8 cellular contexts compared by ENCODE assay signal in the genomic region with DNA sequence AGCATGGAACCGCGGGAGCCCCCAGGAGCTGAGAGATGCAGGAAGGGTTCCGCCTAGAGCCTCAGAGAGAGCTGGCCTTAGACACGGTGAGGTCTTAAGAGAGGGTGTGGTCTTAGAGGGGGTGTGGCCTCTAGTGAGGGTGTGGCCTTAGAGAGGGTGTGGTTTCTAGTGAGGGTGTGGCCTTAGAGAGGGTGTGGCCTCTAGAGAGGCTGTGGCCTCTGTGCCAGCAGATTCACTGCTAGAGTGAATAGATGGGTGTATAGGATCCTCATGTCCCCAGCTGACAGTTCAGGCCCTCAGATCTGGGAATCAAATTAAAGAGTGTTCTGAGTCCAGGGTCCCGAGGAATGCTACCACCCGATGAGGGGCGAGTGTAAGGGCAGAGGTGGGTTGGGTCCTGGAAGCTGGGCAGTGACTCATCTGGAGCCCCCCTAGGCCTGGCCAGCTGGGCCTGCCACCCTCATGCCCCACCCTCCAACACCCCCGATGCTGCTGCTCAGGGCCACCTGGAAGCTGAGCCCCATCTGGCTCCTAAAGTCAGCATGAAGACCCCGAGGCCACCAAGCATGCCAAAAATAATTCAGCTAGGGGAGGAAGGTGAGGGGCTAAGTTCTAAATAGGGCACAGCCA. TPM values are rescaled to one million over a fixed set of nuclear protein-coding genes. Genes with fewer than 3 reads are reported as not detected.
DNase-seq lines count a peak whose midpoint lies in the region; ATAC-seq, FAIRE-seq and TF ChIP-seq lines count a peak whose summit lies in the region.

No MANE protein-coding gene starts in this region.

- intact Hi-C loops in ascending aorta (cut with DNase I): no loop called here

- no peak overlapping the region for H2BK15ac ChIP-seq in H1 (ENCODE audit: low read length)

- H2AFZ ChIP-seq in H1 (ENCODE audit: low read length): no peak overlapping the region

- FAIRE-seq in H1 (lab: Jason Lieb, UNC): peak; percentile 90

- no peaks in the 10 kb centered on the region for H3K9me3 ChIP-seq in RWPE2 (ENCODE audit: severe bottlenecking)
- H3K9me3 ChIP-seq in H1 (ENCODE audit: insufficient read depth in 2 of 2, low read depth in 1 of 2, low read length in 1 of 2): peaks cover 0 to 4% of the 10 kb centered on the region in 2 experiments; a peak in 1 of 4 replicates
- H3K9me3 ChIP-seq in ascending aorta: peaks cover 0 to 2% of the 10 kb centered on the region in 2 donors

- H2BK20ac ChIP-seq in H1 (ENCODE audit: low read length): no peak overlapping the region

- POLR2A ChIA-PET in H1 (lab: Charles Lee; ENCODE audit: partially characterized antibody): interaction anchor here (0.6 kb wide), 1 partner anchor 995 kb away, joined by 3 read pairs; no protein-coding TSS in a partner anchor

- no peak overlapping the region for H3K18ac ChIP-seq in H1 (ENCODE audit: extremely low read depth, low read length)

- H3K23me2 ChIP-seq in H1 (ENCODE audit: low read depth, low read length): peaks cover 2% of the 10 kb centered on the region; the same call in 1 of the 2 replicates

- no peak overlapping the region for H3K56ac ChIP-seq in H1 (replicated peaks; ENCODE audit: insufficient read length, low read depth, low read length)

- H3K4me1 Mint-ChIP-seq in stimulated activated memory B cell treated with anti-CD40 and anti-IgM and Interleukin-4, amounts not matched to agents 10 μg/mL and 1 μg/mL and 100 μg/mL, for 72 hours: no peaks in the 10 kb centered on the region

- no peak overlapping the region for H3K27ac Mint-ChIP-seq in stimulated activated memory B cell treated with anti-CD40 and anti-IgM and Interleukin-4, amounts not matched to agents 10 μg/mL and 1 μg/mL and 100 μg/mL, for 72 hours

- no peak overlapping the region for H2AK5ac ChIP-seq in H1 (ENCODE audit: low read depth, low read length)

- H3K27me3 ChIP-seq in RWPE2 (ENCODE audit: insufficient read depth, poor library complexity, severe bottlenecking): no peaks in the 10 kb centered on the region
- H3K27me3 ChIP-seq in H1 (replicated peaks in 1 of 4; ENCODE audit: control insufficient read depth in 3 of 4, extremely low read depth in 1 of 4, insufficient read depth in 3 of 4, low read length in 3 of 4): 0 out of 7 replicates have a peak, but pooled peaks cover 0 to 3% (median 0%) of the 10 kb centered on the region in 4 experiments
- H3K27me3 ChIP-seq in ascending aorta: no peaks in the 10 kb centered on the region

- no peak overlapping the region for H3K4ac ChIP-seq in H1 (replicated peaks; ENCODE audit: insufficient read length, low read depth, low read length)

- TF ChIP-seq POLR2A in H1 (IDR thresholded peaks at IDR 0.05; ENCODE audit: control extremely low read depth in 1 of 2, low read depth in 2 of 2, low read length in 2 of 2): no peak

- DNase-seq in AG10803 (ENCODE audit: low read depth) (peak; percentile 29), GM20000 (ENCODE audit: low spot score) (peak; percentile 49), RWPE2 (ENCODE audit: low spot score) (peak; percentile 29), H1 (ENCODE audit: low read depth in 1 of 2, low spot score in 2 of 2) (peak in 1 of 2 experiments; percentile 63), NCI-H524 treated with DMSO at 0.1 percent for 48 hours (lab: John Stamatoyannopoulos, UW) (no peak), ascending aorta (ENCODE audit: low spot score in 2 of 2) (no peak)

- no peak overlapping the region for H2BK12ac ChIP-seq in H1 (ENCODE audit: low read depth, low read length)

- H3K4me3 ChIP-seq in AG10803 (ENCODE audit: low read length) (no peak overlapping the region), RWPE2 (ENCODE audit: severe bottlenecking) (no peak overlapping the region), H1 (ENCODE audit: extremely low read depth in 1 of 4, insufficient read depth in 2 of 4, low read depth in 3 of 4, low read length in 4 of 4) (no peak overlapping the region), ascending aorta (no peak overlapping the region)

- no peak overlapping the region for H3K4me3 Mint-ChIP-seq in stimulated activated memory B cell treated with anti-CD40 and anti-IgM and Interleukin-4, amounts not matched to agents 10 μg/mL and 1 μg/mL and 100 μg/mL, for 72 hours

- TF ChIP-seq EP300 in H1 (IDR thresholded peaks at IDR 0.05; ENCODE audit: borderline replicate concordance in 1 of 2, low read depth in 2 of 2, low read length in 2 of 2): no peak

- no peak overlapping the region for H4K5ac ChIP-seq in H1 (ENCODE audit: insufficient read length, low read depth, low read length)

- CTCF ChIA-PET in H1 (lab: Charles Lee; ENCODE audit: partially characterized antibody): interaction anchor here (0.6 to 2.5 kb wide), 14 partner anchors 9 to 257 kb away, joined by 3 to 24 read pairs (median 4); no protein-coding TSS in a partner anchor

- H3K36me3 Mint-ChIP-seq in stimulated activated memory B cell treated with anti-CD40 and anti-IgM and Interleukin-4, amounts not matched to agents 10 μg/mL and 1 μg/mL and 100 μg/mL, for 72 hours: no peaks in the 10 kb centered on the region

- no peaks in the 10 kb centered on the region for H3K79me2 ChIP-seq in H1 (ENCODE audit: control insufficient read depth in 1 of 2, insufficient read depth in 2 of 2, low read length in 2 of 2)

- no peak overlapping the region for H3K14ac ChIP-seq in H1 (ENCODE audit: insufficient read length)

- no peak overlapping the region for H2BK5ac ChIP-seq in H1 (ENCODE audit: low read depth, low read length)

- H3K36me3 ChIP-seq in RWPE2 (ENCODE audit: low read depth): no peaks in the 10 kb centered on the region
- no peaks in the 10 kb centered on the region for H3K36me3 ChIP-seq in H1 (ENCODE audit: control insufficient read depth in 2 of 4, insufficient read depth in 4 of 4, low read length in 3 of 4)
- H3K36me3 ChIP-seq in ascending aorta: no peaks in the 10 kb centered on the region

- peaks cover 57% of the 10 kb centered on the region for H3K27me3 Mint-ChIP-seq in stimulated activated memory B cell treated with anti-CD40 and anti-IgM and Interleukin-4, amounts not matched to agents 10 μg/mL and 1 μg/mL and 100 μg/mL, for 72 hours

- no peak overlapping the region for H3K23ac ChIP-seq in H1 (ENCODE audit: insufficient read length)

- no peak for TF ChIP-seq RAD21 in H1 (IDR thresholded peaks at IDR 0.05 in 1 of 2, conservative IDR thresholded peaks at IDR 0.05 in 1 of 2; ENCODE audit: low read depth in 2 of 2, low read length in 2 of 2)

- H4K20me1 ChIP-seq in H1 (replicated peaks in 1 of 2; ENCODE audit: control insufficient read depth in 1 of 2, insufficient read depth in 2 of 2, low read length in 2 of 2): peaks cover 0 to 2% of the 10 kb centered on the region in 2 experiments

- no peak overlapping the region for H3K9ac ChIP-seq in H1 (replicated peaks in 1 of 4; ENCODE audit: extremely low read depth in 1 of 4, low read depth in 3 of 4, low read length in 3 of 4)

- H2BK120ac ChIP-seq in H1 (replicated peaks; ENCODE audit: low read depth, low read length): no peak overlapping the region

- TF ChIP-seq CTCF in AG10803 (conservative IDR thresholded peaks at IDR 0.05; ENCODE audit: low read length) (no peak), GM20000 (IDR thresholded peaks at IDR 0.05; ENCODE audit: extremely low read depth, missing control alignments) (no peak), RWPE2 (IDR thresholded peaks at IDR 0.05; ENCODE audit: poor library complexity, severe bottlenecking) (no peak), H1 (IDR thresholded peaks at IDR 0.05; ENCODE audit: control extremely low read depth in 1 of 3, insufficient read depth in 1 of 3, low read depth in 1 of 3, low read length in 3 of 3) (no peak), ascending aorta (IDR thresholded peaks at IDR 0.05) (no peak)

- WGBS in H1 (ENCODE audit: extremely low coverage in 1 of 2, insufficient coverage in 1 of 2, insufficient read length in 1 of 2, insufficient replicate concordance in 2 of 2, low coverage in 1 of 2, low lambda C conversion rate in 2 of 2, missing lambda C conversion rate in 1 of 2), 2 experiments: 89% methylated on average over 8 of the region's 9 CpGs; no CpG with 5 or more reads in 1 of the 2 experiments

- no peaks in the 10 kb centered on the region for H3K79me1 ChIP-seq in H1 (ENCODE audit: low read depth, low read length)

- H4K8ac ChIP-seq in H1 (ENCODE audit: extremely low read depth, insufficient read depth, low read length): peak overlapping the region; percentile 43; the same call in 1 of the 2 replicates

- H4K91ac ChIP-seq in H1 (replicated peaks; ENCODE audit: insufficient read length, low read length): no peak overlapping the region

- no peak overlapping the region for H3K27ac ChIP-seq in RWPE2 (ENCODE audit: poor library complexity, severe bottlenecking)
- no peak overlapping the region for H3K27ac ChIP-seq in H1 (ENCODE audit: low read depth, low read length)
- no peak overlapping the region for H3K27ac ChIP-seq in ascending aorta

- peak; percentile 65 for ATAC-seq in RWPE2 (ENCODE audit: low read depth)
- ATAC-seq in stimulated activated memory B cell treated with anti-CD40 and anti-IgM and Interleukin-4, amounts not matched to agents 10 μg/mL and 1 μg/mL and 100 μg/mL, for 72 hours: peak; percentile 81
- ATAC-seq in GM19035 (IDR thresholded peaks at IDR 0.05; ENCODE audit: unreplicated experiment): no peak

- peaks cover 7% of the 10 kb centered on the region for H3K4me1 ChIP-seq in RWPE2 (ENCODE audit: insufficient read depth, poor library complexity, severe bottlenecking)
- no peaks in the 10 kb centered on the region for H3K4me1 ChIP-seq in H1 (replicated peaks in 1 of 4; ENCODE audit: control insufficient read depth in 3 of 4, insufficient read depth in 4 of 4, low read length in 3 of 4)
- peaks cover 3 to 8% of the 10 kb centered on the region in 2 donors for H3K4me1 ChIP-seq in ascending aorta

- H3K4me2 ChIP-seq in H1 (ENCODE audit: insufficient read depth in 1 of 2, low read depth in 2 of 2, low read length in 2 of 2): no peak overlapping the region

- peaks cover 8% of the 10 kb centered on the region for H3K9me3 Mint-ChIP-seq in stimulated activated memory B cell treated with anti-CD40 and anti-IgM and Interleukin-4, amounts not matched to agents 10 μg/mL and 1 μg/mL and 100 μg/mL, for 72 hours

TF ChIP-seq in H1, 55 proteins besides CTCF, POLR2A, EP300 and RAD21 (continues in another document):
- TF ChIP-seq BCL11A (IDR thresholded peaks at IDR 0.05; ENCODE audit: low read depth in 2 of 2, low read length in 2 of 2) (no peak), SAP30 (IDR thresholded peaks at IDR 0.05; ENCODE audit: insufficient read depth, insufficient replicate concordance, low read length) (no peak), CREB1 (IDR thresholded peaks at IDR 0.05) (no peak)

RNA-seq across cellular contexts. Expression of a gene that starts 49.5 kb away (rescaled TPM):
- 1.3 and 1.5 TPM in 2 replicates for total RNA-seq in H1 (2021; fragmentation: NEBNext Ultra II Directional; extraction: Animal tissue kit (Norgen Biotek cat#: 25700))
- 0.74 and 2.0 TPM in 2 replicates for polyA plus RNA-seq in H1 (2011; rRNA removed)
- 1.1 TPM for polyA plus RNA-seq in H1 (2011; cell fraction: cytosol; rRNA removed)
- 0.37 TPM for polyA plus RNA-seq in H1 (2011; cell fraction: nucleus; rRNA removed)
- 1.6 to 3.2 TPM (median 2.7 TPM) in 4 replicates for polyA plus RNA-seq in H1 (2012, experiment 1 of 2)
- 1.00 TPM for polyA plus RNA-seq in H1 (2012, experiment 2 of 2)
- polyA plus RNA-seq in H1 (2013, experiment 1 of 2): 2.0 TPM
- polyA plus RNA-seq in H1 (2013, experiment 2 of 2): 2.6 TPM
- 0.20 and 0.57 TPM in 2 replicates for polyA minus RNA-seq in H1 (2011; rRNA and poly(A)+ RNA removed)
- 0.88 TPM for polyA minus RNA-seq in H1 (2011; cell fraction: cytosol; rRNA and poly(A)+ RNA removed)
- polyA minus RNA-seq in H1 (2011; cell fraction: nucleus; rRNA and poly(A)+ RNA removed): 0.70 TPM
- 124 TPM for total RNA-seq in ascending aorta

Comparison
In these comparisons a context has a peak if more than half of its experiments do, and no peak if none do; other contexts are left out.
1. DNase-seq: peak in AG10803 (single experiment), GM20000 (single experiment) and RWPE2 (single experiment); none in NCI-H524 treated with DMSO at 0.1 percent for 48 hours (single experiment) and ascending aorta (0 of 2).
2. RNA of a gene that starts 49.5 kb away (total RNA-seq): 124 TPM in ascending aorta (single experiment); 1.3 to 1.5 TPM in H1; every median in the first group is over 10 times any median in the second.